In genomic region chr9:105043370-105043936, GRCh38 we compare ENCODE assay signal across 30 cellular contexts.
"Had no signal": no experiment of that assay in that cellular context is flagged by ENCODE, and none has a peak within 500 bp of the region (broad histone marks: within the 10 kb centered on the region; RNA-seq: fewer than 3 reads in every experiment).

No MANE protein-coding gene starts in this region.

- H3K9me3 ChIP-seq: ascending aorta had no signal

- H3K9me3 Mint-ChIP-seq: activated CD4-positive, alpha-beta T cell treated with anti-CD3 and anti-CD28 coated beads, Interleukin-2, amount 10 ng/mL, durations not matched to agents 7 days and 5 days; activated naive CD4-positive, alpha-beta T cell treated with anti-CD3 and anti-CD28 coated beads, Interleukin-2, amount 50 U/mL, for 24 hours; activated naive CD8-positive, alpha-beta T cell treated with anti-CD3 and anti-CD28 coated beads, Interleukin-2, amount 10 ng/mL, durations not matched to agents 7 days and 5 days; activated T-cell treated with anti-CD3 and anti-CD28 coated beads, Interleukin-2, amount 50 U/mL, for 24 hours; activated T-helper 2 cell treated with anti-CD3 and anti-CD28 coated beads, Interferon-gamma antibody, Interleukin-2, Interleukin-4, amounts not matched to agents 10 μg/mL and 5 μg/mL and 100 μg/mL, durations not matched to agents 14 hours and 24 hours and 36 hours; central memory CD8-positive, alpha-beta T cell; WTC11 had no signal

- H3K4me1 ChIP-seq: ascending aorta, SJCRH30 had no signal

- H3K27me3 Mint-ChIP-seq: activated CD4-positive, alpha-beta T cell treated with anti-CD3 and anti-CD28 coated beads for 36 hours; activated CD4-positive, alpha-beta T cell treated with anti-CD3 and anti-CD28 coated beads, Interleukin-2, amount 10 ng/mL, durations not matched to agents 7 days and 5 days; activated naive CD4-positive, alpha-beta T cell treated with anti-CD3 and anti-CD28 coated beads, Interleukin-2, amount 50 U/mL, for 24 hours; activated T-cell treated with anti-CD3 and anti-CD28 coated beads, Interleukin-2, amount 50 U/mL, for 24 hours had no signal

- H3K36me3 Mint-ChIP-seq: activated naive CD4-positive, alpha-beta T cell treated with anti-CD3 and anti-CD28 coated beads, Interleukin-2, amount 50 U/mL, for 24 hours; activated naive CD8-positive, alpha-beta T cell treated with anti-CD3 and anti-CD28 coated beads, Interleukin-2, amount 10 ng/mL, durations not matched to agents 7 days and 5 days; WTC11 had no signal

- H3K27ac Mint-ChIP-seq: activated CD4-positive, alpha-beta T cell treated with anti-CD3 and anti-CD28 coated beads for 36 hours; activated CD4-positive, alpha-beta T cell treated with anti-CD3 and anti-CD28 coated beads, Interleukin-2, amount 10 ng/mL, durations not matched to agents 7 days and 5 days; activated CD8-positive, alpha-beta T cell treated with anti-CD3 and anti-CD28 coated beads, Interleukin-2, amount 10 ng/mL, durations not matched to agents 7 days and 5 days; activated naive CD4-positive, alpha-beta T cell treated with anti-CD3 and anti-CD28 coated beads, Interleukin-2, amount 50 U/mL, for 24 hours; activated naive CD8-positive, alpha-beta T cell treated with anti-CD3 and anti-CD28 coated beads, Interleukin-2, amount 10 ng/mL, durations not matched to agents 7 days and 5 days; activated T-cell treated with anti-CD3 and anti-CD28 coated beads, Interleukin-2, amount 50 U/mL, for 24 hours; activated T-helper 2 cell treated with anti-CD3 and anti-CD28 coated beads, Interferon-gamma antibody, Interleukin-2, Interleukin-4, amounts not matched to agents 10 μg/mL and 5 μg/mL and 100 μg/mL, durations not matched to agents 14 hours and 24 hours and 36 hours; WTC11 had no signal

- H3K27me3 ChIP-seq: ascending aorta, cardiac muscle cell, SJCRH30 had no signal

- ATAC-seq: activated CD4-positive, alpha-beta T cell treated with anti-CD3 and anti-CD28 coated beads for 36 hours; activated CD4-positive, CD25-positive, alpha-beta regulatory T cell treated with anti-CD3 and anti-CD28 coated beads, Interleukin-2, amount 50 U/mL, for 24 hours; activated CD8-positive, alpha-beta T cell treated with anti-CD3 and anti-CD28 coated beads, Interleukin-2, amount 10 ng/mL, durations not matched to agents 7 days and 5 days; WTC11 had no signal

- DNase-seq: activated CD4-positive, alpha-beta T cell treated with anti-CD3 and anti-CD28 coated beads for 36 hours; activated CD4-positive, alpha-beta T cell treated with anti-CD3 and anti-CD28 coated beads, Interleukin-2, amount 10 ng/mL, durations not matched to agents 7 days and 5 days; activated CD4-positive, alpha-beta T cell treated with anti-CD3 and anti-CD28 coated beads, Interleukin-2, amount 50 U/mL, for 48 hours; activated CD8-positive, alpha-beta T cell treated with anti-CD3 and anti-CD28 coated beads, Interleukin-2, amount 10 ng/mL, durations not matched to agents 7 days and 5 days; activated gamma-delta T cell; activated naive CD4-positive, alpha-beta T cell treated with Interleukin-2 at 50 U/mL for 16 hours; activated naive CD8-positive, alpha-beta T cell treated with anti-CD3 and anti-CD28 coated beads, Interleukin-2, amount 10 ng/mL, durations not matched to agents 7 days and 5 days; activated T-cell treated with anti-CD3 and anti-CD28 coated beads, Interleukin-2, amount 50 U/mL, for 24 hours; amygdala; MV-4-11; NCI-H1092; NCI-H1436 treated with DMSO at 0.1 percent for 48 hours; NCI-H1694 treated with DMSO at 0.1 percent for 48 hours; NCI-H2029; NCI-H345; NCI-H524 treated with DMSO at 0.1 percent for 48 hours; NK-92 treated with Interleukin-12 subunit alpha and Interleukin-12 subunit beta, amount 100 ng/mL, for 24 hours; OCI-M1; Right ventricle myocardium superior; SJCRH30; T1000 had no signal

- H3K4me1 Mint-ChIP-seq: activated CD4-positive, alpha-beta T cell treated with anti-CD3 and anti-CD28 coated beads for 36 hours; activated CD4-positive, alpha-beta T cell treated with anti-CD3 and anti-CD28 coated beads, Interleukin-2, amount 10 ng/mL, durations not matched to agents 7 days and 5 days; activated naive CD4-positive, alpha-beta T cell treated with anti-CD3 and anti-CD28 coated beads, Interleukin-2, amount 50 U/mL, for 24 hours; activated naive CD8-positive, alpha-beta T cell treated with anti-CD3 and anti-CD28 coated beads, Interleukin-2, amount 10 ng/mL, durations not matched to agents 7 days and 5 days; central memory CD8-positive, alpha-beta T cell had no signal

- H3K36me3 ChIP-seq: ascending aorta, cardiac muscle cell, SJCRH30 had no signal

- H3K4me3 ChIP-seq: ascending aorta, cardiac muscle cell, SJCRH30, SK-N-MC had no signal

- H3K27ac ChIP-seq: ascending aorta, cardiac muscle cell, KMS-11, SJCRH30, SK-N-MC had no signal

- H3K4me3 Mint-ChIP-seq: activated CD4-positive, alpha-beta T cell treated with anti-CD3 and anti-CD28 coated beads for 36 hours; activated CD4-positive, alpha-beta T cell treated with anti-CD3 and anti-CD28 coated beads, Interleukin-2, amount 10 ng/mL, durations not matched to agents 7 days and 5 days; activated CD8-positive, alpha-beta T cell treated with anti-CD3 and anti-CD28 coated beads, Interleukin-2, amount 10 ng/mL, durations not matched to agents 7 days and 5 days; activated naive CD4-positive, alpha-beta T cell treated with anti-CD3 and anti-CD28 coated beads, Interleukin-2, amount 50 U/mL, for 24 hours; activated naive CD8-positive, alpha-beta T cell treated with anti-CD3 and anti-CD28 coated beads, Interleukin-2, amount 10 ng/mL, durations not matched to agents 7 days and 5 days; activated T-cell treated with anti-CD3 and anti-CD28 coated beads, Interleukin-2, amount 50 U/mL, for 24 hours; central memory CD8-positive, alpha-beta T cell; WTC11 had no signal
